Comparison of ENCODE assay signal across 23 cellular contexts in genomic region chr18:37657413-37657965, GRCh38.
A peak's percentile ranks its signal among the peaks of the same experiment; 100 is the strongest.
DNase-seq lines count a peak whose midpoint lies in the region; ATAC-seq, FAIRE-seq and TF ChIP-seq lines count a peak whose summit lies in the region.
"Had no signal": no experiment of that assay in that cellular context is flagged by ENCODE, and none has a peak within 500 bp of the region (broad histone marks: within the 10 kb centered on the region; RNA-seq: fewer than 3 reads in every experiment).

No MANE protein-coding gene starts in this region.

- H3K27me3 ChIP-seq in esophagus muscularis mucosa: peaks cover 0 to 6% (median 0%) of the 10 kb centered on the region in 4 donors
- H3K27me3 ChIP-seq: BE2C; BLaER1 treated with 17β-estradiol and CSF1 and Interleukin-3, amounts not matched to agents 10 nM and 100 nM had no signal

- intact Hi-C loops in esophagus muscularis mucosa (cut with DNase I): no loop called here

- no peaks in the 10 kb centered on the region for H3K4me1 ChIP-seq in esophagus muscularis mucosa
- H3K4me1 ChIP-seq in mesodermal cell (ENCODE audit: control insufficient read depth, insufficient read depth, low read length, poor library complexity, severe bottlenecking): peaks cover 26% of the 10 kb centered on the region
- H3K4me1 ChIP-seq: A549, BE2C had no signal

- no peak overlapping the region for H3K4me3 ChIP-seq in esophagus muscularis mucosa
- H3K4me3 ChIP-seq in mesodermal cell (ENCODE audit: extremely low read depth, insufficient read depth, low read length, poor library complexity, severe bottlenecking): no peak overlapping the region
- H3K4me3 ChIP-seq: A549; BLaER1 treated with 17β-estradiol and CSF1 and Interleukin-3, amounts not matched to agents 10 nM and 100 nM; GM23338 had no signal

- DNase-seq in D721Med (ENCODE audit: insufficient read length, low spot score) (no peak), esophagus muscularis mucosa (ENCODE audit: extremely low spot score) (peak; percentile 64)
- DNase-seq in activated naive CD8-positive, alpha-beta T cell treated with anti-CD3 and anti-CD28 coated beads for 36 hours: no peak
- no peak for DNase-seq in activated naive CD4-positive, alpha-beta T cell treated with anti-CD3 and anti-CD28 coated beads, Interleukin-2, amount 50 U/mL, for 72 hours (ENCODE audit: low spot score in 2 of 2)
- no peak for DNase-seq in effector memory CD8-positive, alpha-beta T cell
- DNase-seq: 8988T; ACHN; AML-193; BE2C; CD4-positive, alpha-beta T cell; CD8-positive, alpha-beta memory T cell; DMS53; DMS79 treated with DMSO at 0.1 percent for 48 hours; GF-D8; H9 had no signal

- TF ChIP-seq CTCF in D721Med (IDR thresholded peaks at IDR 0.05; ENCODE audit: insufficient read depth, missing control alignments): no peak
- TF ChIP-seq CTCF in esophagus muscularis mucosa (IDR thresholded peaks at IDR 0.05): no peak

- FAIRE-seq in D721Med (lab: Jason Lieb, UNC): peak; percentile 64
- FAIRE-seq: A549, GM12891, GM18507 had no signal

- TF ChIP-seq EP300 in esophagus muscularis mucosa (IDR thresholded peaks at IDR 0.05): no peak

- ATAC-seq in activated naive CD4-positive, alpha-beta T cell treated with anti-CD3 and anti-CD28 coated beads, Interleukin-2, amount 50 U/mL, for 72 hours: no peak
- ATAC-seq in effector memory CD8-positive, alpha-beta T cell (replicated peaks): no peak
- ATAC-seq: A549, GM23338, HCT116 had no signal

- no peak overlapping the region for H3K27ac Mint-ChIP-seq in activated naive CD8-positive, alpha-beta T cell treated with anti-CD3 and anti-CD28 coated beads for 36 hours
- no peak overlapping the region for H3K27ac Mint-ChIP-seq in activated naive CD4-positive, alpha-beta T cell treated with anti-CD3 and anti-CD28 coated beads, Interleukin-2, amount 50 U/mL, for 72 hours
- H3K27ac Mint-ChIP-seq in effector memory CD8-positive, alpha-beta T cell: no peak overlapping the region
- H3K27ac Mint-ChIP-seq: CD14-positive monocyte; CD4-positive, alpha-beta T cell; CD8-positive, alpha-beta memory T cell; GM23338; H9 had no signal

- H3K27ac ChIP-seq in esophagus muscularis mucosa (replicated peaks in 1 of 4) (no peak overlapping the region), mesodermal cell (ENCODE audit: low read depth, low read length, severe bottlenecking) (peak overlapping the region; percentile 30)
- H3K27ac ChIP-seq: A549; BLaER1 treated with 17β-estradiol and CSF1 and Interleukin-3, amounts not matched to agents 10 nM and 100 nM had no signal

- H3K4me3 Mint-ChIP-seq in activated naive CD8-positive, alpha-beta T cell treated with anti-CD3 and anti-CD28 coated beads for 36 hours: no peak overlapping the region
- H3K4me3 Mint-ChIP-seq in effector memory CD8-positive, alpha-beta T cell: no peak overlapping the region
- H3K4me3 Mint-ChIP-seq: CD14-positive monocyte; CD4-positive, alpha-beta T cell; CD8-positive, alpha-beta memory T cell; GM23338; H9 had no signal

- H3K36me3 Mint-ChIP-seq in activated naive CD8-positive, alpha-beta T cell treated with anti-CD3 and anti-CD28 coated beads for 36 hours: no peaks in the 10 kb centered on the region
- H3K36me3 Mint-ChIP-seq in activated naive CD4-positive, alpha-beta T cell treated with anti-CD3 and anti-CD28 coated beads, Interleukin-2, amount 50 U/mL, for 72 hours: no peaks in the 10 kb centered on the region
- no peaks in the 10 kb centered on the region for H3K36me3 Mint-ChIP-seq in effector memory CD8-positive, alpha-beta T cell (ENCODE audit: insufficient read depth)
- H3K36me3 Mint-ChIP-seq: CD14-positive monocyte; CD8-positive, alpha-beta memory T cell had no signal

- H3K4me1 Mint-ChIP-seq in activated naive CD8-positive, alpha-beta T cell treated with anti-CD3 and anti-CD28 coated beads for 36 hours: no peaks in the 10 kb centered on the region
- H3K4me1 Mint-ChIP-seq in effector memory CD8-positive, alpha-beta T cell (ENCODE audit: low read depth in 2 of 2): no peaks in the 10 kb centered on the region
- H3K4me1 Mint-ChIP-seq: CD14-positive monocyte; CD8-positive, alpha-beta memory T cell had no signal

- no peaks in the 10 kb centered on the region for H3K27me3 Mint-ChIP-seq in activated naive CD8-positive, alpha-beta T cell treated with anti-CD3 and anti-CD28 coated beads for 36 hours
- no peaks in the 10 kb centered on the region for H3K27me3 Mint-ChIP-seq in effector memory CD8-positive, alpha-beta T cell

- H3K9me3 Mint-ChIP-seq in activated naive CD8-positive, alpha-beta T cell treated with anti-CD3 and anti-CD28 coated beads for 36 hours: peaks cover 2% of the 10 kb centered on the region
- peaks cover 6 to 10% of the 10 kb centered on the region in 2 donors for H3K9me3 Mint-ChIP-seq in activated naive CD4-positive, alpha-beta T cell treated with anti-CD3 and anti-CD28 coated beads, Interleukin-2, amount 50 U/mL, for 72 hours
- H3K9me3 Mint-ChIP-seq in effector memory CD8-positive, alpha-beta T cell: peaks cover 13 to 15% of the 10 kb centered on the region in 2 donors
- H3K9me3 Mint-ChIP-seq: CD4-positive, alpha-beta T cell; GM23338; H9 had no signal

- H3K36me3 ChIP-seq in esophagus muscularis mucosa (no peaks in the 10 kb centered on the region), mesodermal cell (ENCODE audit: control insufficient read depth, insufficient read depth, low read length) (no peaks in the 10 kb centered on the region)
- H3K36me3 ChIP-seq: BE2C; BLaER1 treated with 17β-estradiol and CSF1 and Interleukin-3, amounts not matched to agents 10 nM and 100 nM had no signal

- no peak for TF ChIP-seq POLR2A in esophagus muscularis mucosa (IDR thresholded peaks at IDR 0.05; ENCODE audit: low read depth)

- 65% methylated on average over 2 of the region's 2 CpGs for WGBS in esophagus muscularis mucosa
- 91 to 100% methylated on average over 1 of the region's 2 CpGs for whole genome bisulfite sequencing in mesodermal cell (ENCODE audit: insufficient coverage in 2 of 2), 2 experiments

- H3K9me3 ChIP-seq in esophagus muscularis mucosa (no peaks in the 10 kb centered on the region), mesodermal cell (ENCODE audit: control insufficient read depth, low read length) (no peaks in the 10 kb centered on the region)
- H3K9me3 ChIP-seq: A549; BE2C; BLaER1 treated with 17β-estradiol and CSF1 and Interleukin-3, amounts not matched to agents 10 nM and 100 nM had no signal
